Comparison of ENCODE assay signal across 15 cellular contexts in genomic region chr22:25508761-25509321, GRCh38. TPM values are rescaled to one million over a fixed set of nuclear protein-coding genes. Genes with fewer than 3 reads are reported as not detected.
A peak's percentile ranks its signal among the peaks of the same experiment; 100 is the strongest.
DNase-seq lines count a peak whose midpoint lies in the region; ATAC-seq, FAIRE-seq and TF ChIP-seq lines count a peak whose summit lies in the region.
"Had no signal": no experiment of that assay in that cellular context is flagged by ENCODE, and none has a peak within 500 bp of the region (broad histone marks: within the 10 kb centered on the region; RNA-seq: fewer than 3 reads in every experiment).

No MANE protein-coding gene starts in this region.

- H3F3A ChIP-seq in GM23338 (replicated peaks; ENCODE audit: low read depth): no peaks in the 10 kb centered on the region

- no peak overlapping the region for H4K8ac ChIP-seq in mesenchymal stem cell (ENCODE audit: low read length)

- H2BK5ac ChIP-seq in mesenchymal stem cell (ENCODE audit: low read depth, low read length, poor library complexity, severe bottlenecking): no peak overlapping the region

- H3K27ac ChIP-seq in GM23338 (ENCODE audit: low read depth): no peak overlapping the region; the same call in 1 of the 2 replicates
- H3K27ac ChIP-seq in HepG2 (ENCODE audit: extremely low read length, insufficient read depth, low read length): no peak overlapping the region
- H3K27ac ChIP-seq in uterus: peak overlapping the region; percentile 18 to 49
- H3K27ac ChIP-seq in mesenchymal stem cell (ENCODE audit: low read length, poor library complexity, severe bottlenecking): no peak overlapping the region
- H3K27ac ChIP-seq: BLaER1 had no signal

- H2BK15ac ChIP-seq in mesenchymal stem cell (ENCODE audit: low read depth, poor library complexity, severe bottlenecking): no peak overlapping the region

- no peak overlapping the region for H3K18ac ChIP-seq in mesenchymal stem cell (ENCODE audit: low read depth in 1 of 2, low read length in 2 of 2)

- no peak for TF ChIP-seq EP300 in HepG2 (IDR thresholded peaks at IDR 0.05; ENCODE audit: low read depth in 2 of 2, low read length in 2 of 2)
- TF ChIP-seq EP300 in HepG2 (CRISPR knock-in tag; IDR thresholded peaks at IDR 0.05; ENCODE audit: borderline replicate concordance): no peak

- intact Hi-C loops in HepG2 (cut with micrococcal nuclease; ENCODE audit: unreplicated experiment): no loop called here
- intact Hi-C loops in uterus (cut with DNase I; ENCODE audit: low total_unique reads): no loop called here

- H3K36me3 Mint-ChIP-seq in GM23338 (ENCODE audit: low read depth) (peaks cover 6% of the 10 kb centered on the region; the same call in 1 of the 3 replicates), WTC11 (peaks cover 4% of the 10 kb centered on the region; the same call in 1 of the 2 replicates)

- H2AFZ ChIP-seq in GM23338 (no peak overlapping the region), HepG2 (ENCODE audit: low read length) (no peak overlapping the region), mesenchymal stem cell (ENCODE audit: low read depth, low read length) (no peak overlapping the region)

- no peaks in the 10 kb centered on the region for H3K27me3 Mint-ChIP-seq in GM23338 (ENCODE audit: insufficient read depth, low read depth, poor library complexity)
- H3K27me3 Mint-ChIP-seq in WTC11 (ENCODE audit: low read depth): no peaks in the 10 kb centered on the region
- H3K27me3 Mint-ChIP-seq: CD4-positive, alpha-beta memory T cell had no signal

- FAIRE-seq in HepG2 (lab: Jason Lieb, UNC): no peak

- H3K9me3 Mint-ChIP-seq in GM23338 (no peaks in the 10 kb centered on the region), WTC11 (no peaks in the 10 kb centered on the region)
- H3K9me3 Mint-ChIP-seq: CD14-positive monocyte had no signal

- DNase-seq in GM23338 (ENCODE audit: low spot score): no peak
- DNase-seq in WTC11 (ENCODE audit: low spot score): no peak
- no peak for DNase-seq in HepG2 (ENCODE audit: low spot score)
- DNase-seq in uterus: no peak
- DNase-seq in mesenchymal stem cell: no peak
- DNase-seq in KG1 (lab: John Stamatoyannopoulos, UW): no peak
- DNase-seq in nucleus accumbens (lab: John Stamatoyannopoulos, UW): no peak
- DNase-seq: 8988T; CD4-positive, alpha-beta memory T cell; DMS153; DMS79; GF-D8 had no signal

- H3K23ac ChIP-seq in mesenchymal stem cell (ENCODE audit: low read length in 2 of 2): no peak overlapping the region

- H3K14ac ChIP-seq in mesenchymal stem cell (ENCODE audit: low read length in 2 of 2): no peak overlapping the region

- CTCF ChIA-PET in WTC11 (lab: Charles Lee): no interaction called here
- CTCF ChIA-PET in HepG2 (lab: Yijun Ruan, JAX; ENCODE audit: low intra/inter-chr PET ratio, low total read pairs): no interaction called here

- H4K20me1 ChIP-seq in GM23338 (replicated peaks; ENCODE audit: insufficient read depth): no peaks in the 10 kb centered on the region
- no peaks in the 10 kb centered on the region for H4K20me1 ChIP-seq in HepG2 (ENCODE audit: insufficient read depth, low read length)
- H4K20me1 ChIP-seq: BLaER1 had no signal

- no peak overlapping the region for H3K4me2 ChIP-seq in GM23338
- no peak overlapping the region for H3K4me2 ChIP-seq in HepG2 (ENCODE audit: low read depth, low read length)
- H3K4me2 ChIP-seq in mesenchymal stem cell (ENCODE audit: low read length, poor library complexity, severe bottlenecking): no peak overlapping the region
- H3K4me2 ChIP-seq: BLaER1 had no signal

- H3K4me1 ChIP-seq in GM23338 (ENCODE audit: insufficient read depth) (peaks cover 14% of the 10 kb centered on the region), HepG2 (ENCODE audit: insufficient read depth, low read length) (no peaks in the 10 kb centered on the region), uterus (no peaks in the 10 kb centered on the region), mesenchymal stem cell (ENCODE audit: control insufficient read depth, insufficient read depth, low read depth, low read length) (no peaks in the 10 kb centered on the region)
- H3K4me1 ChIP-seq: BLaER1, HAP-1 had no signal

- no peak overlapping the region for H2BK120ac ChIP-seq in mesenchymal stem cell (ENCODE audit: low read depth, low read length)

- no peaks in the 10 kb centered on the region for H3K27me3 ChIP-seq in GM23338 (ENCODE audit: insufficient read depth)
- H3K27me3 ChIP-seq in HepG2 (ENCODE audit: control insufficient read depth in 1 of 2, insufficient read depth in 2 of 2, low read length in 2 of 2): no peaks in the 10 kb centered on the region
- no peaks in the 10 kb centered on the region for H3K27me3 ChIP-seq in uterus
- no peaks in the 10 kb centered on the region for H3K27me3 ChIP-seq in mesenchymal stem cell (ENCODE audit: control insufficient read depth in 1 of 2, insufficient read depth in 1 of 2, low read length in 2 of 2)
- H3K27me3 ChIP-seq: BLaER1 had no signal

- no TSS peak for BruUV-seq in HepG2 (replicated peaks; lab: Mats Ljungman, UMichigan)

- no peak for TF ChIP-seq CTCF in GM23338 (conservative IDR thresholded peaks at IDR 0.05; ENCODE audit: low read depth in 2 of 2)
- no peak for TF ChIP-seq CTCF in WTC11 (IDR thresholded peaks at IDR 0.05)
- TF ChIP-seq CTCF in HepG2 (CRISPR knock-in tag; IDR thresholded peaks at IDR 0.05): no peak
- TF ChIP-seq CTCF in uterus (IDR thresholded peaks at IDR 0.05): no peak

- POLR2A ChIA-PET in WTC11 (lab: Charles Lee): no interaction called here
- POLR2A ChIA-PET in HepG2 (lab: Yijun Ruan, JAX): no interaction called here

- H3K4ac ChIP-seq in mesenchymal stem cell (ENCODE audit: low read depth in 1 of 2, low read length in 2 of 2): no peak overlapping the region

- H3K9me3 ChIP-seq in HepG2 (ENCODE audit: low read length): no peaks in the 10 kb centered on the region
- no peaks in the 10 kb centered on the region for H3K9me3 ChIP-seq in uterus
- no peaks in the 10 kb centered on the region for H3K9me3 ChIP-seq in mesenchymal stem cell (ENCODE audit: control insufficient read depth, low read length)
- H3K9me3 ChIP-seq: BLaER1 had no signal

- no peaks in the 10 kb centered on the region for H3K79me1 ChIP-seq in mesenchymal stem cell (replicated peaks; ENCODE audit: low read length, poor library complexity, severe bottlenecking)

- H3K9me2 ChIP-seq in GM23338 (ENCODE audit: insufficient read depth): 0 out of 2 replicates have a peak, but pooled peaks cover 2% of the 10 kb centered on the region

- H2BK12ac ChIP-seq in mesenchymal stem cell (ENCODE audit: low read length in 2 of 2): no peak overlapping the region

- H3K36me3 ChIP-seq in GM23338 (ENCODE audit: insufficient read depth) (no peaks in the 10 kb centered on the region; the same call in 1 of the 2 replicates), HepG2 (replicated peaks in 1 of 2; ENCODE audit: control insufficient read depth in 1 of 2, insufficient read depth in 2 of 2, low read length in 2 of 2) (peaks cover 0 to 2% of the 10 kb centered on the region in 2 experiments; a peak in 3 of 5 replicates), uterus (no peaks in the 10 kb centered on the region), mesenchymal stem cell (ENCODE audit: control insufficient read depth in 1 of 2, insufficient read depth in 2 of 2, low read depth in 1 of 2, low read length in 2 of 2) (no peaks in the 10 kb centered on the region)
- H3K36me3 ChIP-seq: HAP-1 had no signal

- H3K79me2 ChIP-seq in GM23338 (replicated peaks; ENCODE audit: insufficient read depth) (no peaks in the 10 kb centered on the region), HepG2 (ENCODE audit: insufficient read depth, low read length) (no peaks in the 10 kb centered on the region)

- peaks cover 22% of the 10 kb centered on the region for H3K4me1 Mint-ChIP-seq in GM23338
- H3K4me1 Mint-ChIP-seq in WTC11: peaks cover 16% of the 10 kb centered on the region
- H3K4me1 Mint-ChIP-seq: CD14-positive monocyte; CD4-positive, alpha-beta memory T cell had no signal

- no peak overlapping the region for H4K91ac ChIP-seq in mesenchymal stem cell (ENCODE audit: low read length)

- H3K4me3 Mint-ChIP-seq in GM23338: no peak overlapping the region
- H3K4me3 Mint-ChIP-seq in WTC11: no peak overlapping the region
- H3K4me3 Mint-ChIP-seq: CD14-positive monocyte; CD4-positive, alpha-beta memory T cell had no signal

- no peak for ATAC-seq in GM23338
- no peak for ATAC-seq in WTC11
- ATAC-seq in HepG2: no peak

- H3K4me3 ChIP-seq in GM23338: no peak overlapping the region
- H3K4me3 ChIP-seq in HepG2 (replicated peaks in 1 of 3; ENCODE audit: insufficient read depth in 1 of 3, low read depth in 2 of 3, low read length in 3 of 3): no peak overlapping the region
- no peak overlapping the region for H3K4me3 ChIP-seq in uterus
- no peak overlapping the region for H3K4me3 ChIP-seq in mesenchymal stem cell (ENCODE audit: insufficient read depth in 1 of 2, low read depth in 1 of 2, low read length in 2 of 2)
- H3K4me3 ChIP-seq: BLaER1, HAP-1 had no signal

- 0 out of 2 replicates have a peak overlapping the region, but pooled peaks have one; percentile 22 for H3K27ac Mint-ChIP-seq in GM23338
- no peak overlapping the region for H3K27ac Mint-ChIP-seq in WTC11
- H3K27ac Mint-ChIP-seq: CD14-positive monocyte; CD4-positive, alpha-beta memory T cell had no signal

- no peak for TF ChIP-seq POLR2A in HepG2 (IDR thresholded peaks at IDR 0.05; ENCODE audit: insufficient read depth in 1 of 2, low read depth in 2 of 2, low read length in 2 of 2)
- no peak for TF ChIP-seq POLR2A in uterus (IDR thresholded peaks at IDR 0.05)

- no peak for TF ChIP-seq RAD21 in HepG2 (CRISPR knock-in tag; IDR thresholded peaks at IDR 0.05)

- 86% methylated on average over 5 of the region's 5 CpGs for WGBS in HepG2 (ENCODE audit: low lambda C conversion rate)
- WGBS in mesenchymal stem cell: 81% methylated on average over 4 of the region's 5 CpGs

- in situ Hi-C loops in HepG2 (cut with HindIII; ENCODE audit: extremely low pct_ligation_motif_present, low pct_unique_long_range_greater_than_20kb): no loop called here

- H3K9ac ChIP-seq in HepG2 (ENCODE audit: insufficient read depth, low read depth, low read length) (no peak overlapping the region), mesenchymal stem cell (ENCODE audit: low read length) (no peak overlapping the region)
- H3K9ac ChIP-seq: BLaER1 had no signal

- H2AK5ac ChIP-seq in mesenchymal stem cell (ENCODE audit: low read length, severe bottlenecking): no peak overlapping the region

RNA-seq across cellular contexts. Expression of gene GRK3, which starts 55.6 kb away (rescaled TPM):
- total RNA-seq in GM23338 (2014; rRNA removed; shearing (Covaris generic)): 24.9 and 25.3 TPM in 2 replicates
- polyA plus RNA-seq in GM23338 (2016; fragmentation: Nextera tagmentation; extraction: Ambion mirVana) (6.0 and 6.4 TPM in 2 replicates), HepG2 (2011; rRNA removed) (8.4 and 8.5 TPM in 2 replicates)
- total RNA-seq in WTC11 (2021) (25.7 to 27.1 TPM (median 25.8 TPM) in 3 replicates), HepG2 (2016; rRNA removed; fragmentation: Illumina TruSeq; extraction: Trizol) (16.7 and 23.6 TPM in 2 replicates), uterus (10 to 100 TPM in 2 of 4 donors, 1 to 10 TPM in 2; 1.3 to 15.8 (median 8.9) TPM)
- total RNA-seq in HepG2 (2016; cell fraction: cytosol; rRNA removed; fragmentation: Illumina TruSeq; extraction: Trizol; ENCODE audit: low read depth): 13.1 and 14.5 TPM in 2 replicates
- total RNA-seq in HepG2 (2016; cell fraction: insoluble cytoplasmic fraction; rRNA removed; fragmentation: Illumina TruSeq; extraction: Trizol): 17.2 and 21.5 TPM in 2 replicates
- 24.9 and 31.5 TPM in 2 replicates for total RNA-seq in HepG2 (2016; cell fraction: membrane; rRNA removed; fragmentation: Illumina TruSeq; extraction: Trizol)
- total RNA-seq in HepG2 (2016; cell fraction: nucleus; rRNA removed; fragmentation: Illumina TruSeq; extraction: Trizol): 10.9 and 11.2 TPM in 2 replicates
- polyA plus RNA-seq in HepG2 (2011; cell fraction: cytosol; rRNA removed): 4.6 and 7.2 TPM in 2 replicates
- polyA plus RNA-seq in HepG2 (2011; cell fraction: nucleus; rRNA removed): 7.4 TPM in 2 replicates
- polyA plus RNA-seq in HepG2 (2012): 6.3 and 6.9 TPM in 2 replicates
- 9.1 and 9.5 TPM in 2 replicates for polyA plus RNA-seq in HepG2 (2016; cell fraction: cytosol; fragmentation: Illumina TruSeq; extraction: Trizol; ENCODE audit: low read depth)
- 13.1 and 17.4 TPM in 2 replicates for polyA plus RNA-seq in HepG2 (2016; cell fraction: insoluble cytoplasmic fraction; fragmentation: Illumina TruSeq; extraction: Trizol; ENCODE audit: low read depth)
- 18.9 and 19.4 TPM in 2 replicates for polyA plus RNA-seq in HepG2 (2016; cell fraction: membrane; fragmentation: Illumina TruSeq; extraction: Trizol; ENCODE audit: low read depth)
- polyA plus RNA-seq in HepG2 (2016; cell fraction: nucleus; fragmentation: Illumina TruSeq; extraction: Trizol; ENCODE audit: insufficient read depth, low read depth): 11.1 and 12.7 TPM in 2 replicates
- polyA minus RNA-seq in HepG2 (2011; rRNA and poly(A)+ RNA removed; ENCODE audit: low replicate concordance): 12.8 TPM in 1 of 2 replicates, not detected in the other
- polyA minus RNA-seq in HepG2 (2011; cell fraction: cytosol; rRNA and poly(A)+ RNA removed): 9.5 and 11.9 TPM in 2 replicates
- polyA minus RNA-seq in HepG2 (2011; cell fraction: nucleus; rRNA and poly(A)+ RNA removed): 13.4 and 15.9 TPM in 2 replicates
- 1.1 TPM for polyA plus RNA-seq in mesenchymal stem cell (2013, experiment 1 of 2)
- polyA plus RNA-seq in mesenchymal stem cell (2013, experiment 2 of 2): 1.0 TPM

Comparison
In these comparisons a context has a peak if more than half of its experiments do, and no peak if none do; other contexts are left out.
1. H3K27ac ChIP-seq: peak in uterus (2 of 2); none in GM23338 (single experiment), HepG2 (single experiment) and mesenchymal stem cell (single experiment).